ENCODE assay signal across 2 cellular contexts in the genomic region with DNA sequence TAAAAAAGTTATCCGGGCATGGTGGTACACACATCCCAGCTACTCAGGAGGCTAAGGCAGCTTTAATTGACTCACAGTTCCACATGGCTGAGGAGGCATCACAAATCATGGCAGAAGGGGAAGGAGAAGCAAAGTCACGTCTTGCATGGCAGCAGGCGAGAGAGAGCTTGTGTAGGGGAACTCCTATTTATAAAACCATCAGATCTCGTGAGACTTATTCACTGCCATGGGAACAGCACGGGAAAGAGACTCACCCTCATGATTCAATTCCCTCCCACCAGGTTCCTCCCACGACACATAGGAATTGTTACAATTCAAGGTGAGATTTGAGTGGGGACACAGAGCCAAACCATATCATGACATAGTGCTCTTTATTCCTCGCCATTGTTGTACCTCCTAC.
TF ChIP-seq lines count a peak whose summit lies in the region.

No MANE protein-coding gene starts in this region.

TF ChIP-seq in IMR-90, 13 proteins besides CTCF, POLR2A, EP300 and RAD21:
- TF ChIP-seq CEBPB (IDR thresholded peaks at IDR 0.05; ENCODE audit: low read depth, low read length) (no peak), RCOR1 (IDR thresholded peaks at IDR 0.05; ENCODE audit: insufficient replicate concordance, low read length) (no peak), MXI1 (IDR thresholded peaks at IDR 0.05; ENCODE audit: borderline replicate concordance, low read depth, low read length) (no peak), MAFK (IDR thresholded peaks at IDR 0.05; ENCODE audit: low read depth, low read length) (no peak), ELK1 (IDR thresholded peaks at IDR 0.05; ENCODE audit: borderline replicate concordance, low read depth, low read length) (no peak), FOS (IDR thresholded peaks at IDR 0.05; ENCODE audit: low read depth, low read length) (no peak), CHD1 (IDR thresholded peaks at IDR 0.05; ENCODE audit: low read depth, low read length) (no peak), BHLHE40 (IDR thresholded peaks at IDR 0.05; ENCODE audit: low read depth, low read length) (no peak), MAZ (IDR thresholded peaks at IDR 0.05; ENCODE audit: borderline replicate concordance, low read depth, low read length) (no peak), USF2 (IDR thresholded peaks at IDR 0.05; ENCODE audit: low read depth, low read length) (no peak), RFX5 (IDR thresholded peaks at IDR 0.05; ENCODE audit: low read depth, low read length) (no peak), NFE2L2 (IDR thresholded peaks at IDR 0.05; ENCODE audit: low read depth, low read length) (no peak)

TF ChIP-seq in endothelial cell of umbilical vein, 7 proteins besides CTCF, POLR2A, EP300 and RAD21:
- TF ChIP-seq EZH2 (IDR thresholded peaks at IDR 0.05; ENCODE audit: borderline replicate concordance, low read depth, low read length, severe bottlenecking), result no peak
- TF ChIP-seq JUN (IDR thresholded peaks at IDR 0.05; ENCODE audit: borderline replicate concordance, insufficient read depth, insufficient read length, low read depth), result no peak
- no peak for TF ChIP-seq GATA2 (IDR thresholded peaks at IDR 0.05; ENCODE audit: insufficient read depth, insufficient read length, low read depth, low read length)
- TF ChIP-seq, protein P1, sequence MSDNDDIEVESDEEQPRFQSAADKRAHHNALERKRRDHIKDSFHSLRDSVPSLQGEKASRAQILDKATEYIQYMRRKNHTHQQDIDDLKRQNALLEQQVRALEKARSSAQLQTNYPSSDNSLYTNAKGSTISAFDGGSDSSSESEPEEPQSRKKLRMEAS (IDR thresholded peaks at IDR 0.05; ENCODE audit: insufficient read depth, insufficient read length), result no peak
- no peak for TF ChIP-seq MYC (IDR thresholded peaks at IDR 0.05; ENCODE audit: low read depth, low read length)
- no peak for TF ChIP-seq FOS (IDR thresholded peaks at IDR 0.05; ENCODE audit: borderline replicate concordance, insufficient read depth, low read length)
- TF ChIP-seq POLR2AphosphoS5 (IDR thresholded peaks at IDR 0.05; ENCODE audit: insufficient read depth, low read depth, low read length), result no peak
